In genomic region chr2:122168799-122169198, GRCh38 we compare ENCODE assay signal across 19 cellular contexts.
DNase-seq lines count a peak whose midpoint lies in the region; ATAC-seq and TF ChIP-seq lines count a peak whose summit lies in the region.
"Had no signal": no experiment of that assay in that cellular context is flagged by ENCODE, and none has a peak within 500 bp of the region (broad histone marks: within the 10 kb centered on the region; RNA-seq: fewer than 3 reads in every experiment).

No MANE protein-coding gene starts in this region.

- H3K4me1 ChIP-seq in Caco-2, result no peaks in the 10 kb centered on the region
- H3K4me1 ChIP-seq: upper lobe of left lung had no signal

- H3K4me3 ChIP-seq in Caco-2 (ENCODE audit: low read depth, low read length) (no peak overlapping the region), WERI-Rb-1 (ENCODE audit: low read depth, low read length) (no peak overlapping the region)
- H3K4me3 ChIP-seq: upper lobe of left lung had no signal

- no TSS peak for BruUV-seq in Caco-2 (replicated peaks; lab: Mats Ljungman, UMichigan)

- CTCF ChIA-PET in Caco-2 (lab: Charles Lee) (interaction anchor here (0.6 to 1.0 kb wide), 2 partner anchors 51 to 194 kb away, joined by 5 to 10 read pairs; no protein-coding TSS in a partner anchor), HEK293T (lab: Yijun Ruan, JAX) (no interaction called here)

- no peak for TF ChIP-seq CTCF in Caco-2 (IDR thresholded peaks at IDR 0.05; ENCODE audit: insufficient read depth in 1 of 2, low read depth in 1 of 2, low read length in 1 of 2, severe bottlenecking in 1 of 2, unreplicated experiment in 1 of 2)
- peak; percentile 13; the same call in 1 of the 3 replicates for TF ChIP-seq CTCF in GM12872 (IDR thresholded peaks at IDR 0.05; ENCODE audit: insufficient read depth, low read depth, low read length)
- TF ChIP-seq CTCF in WERI-Rb-1 (IDR thresholded peaks at IDR 0.05; ENCODE audit: low read depth, low read length), result peak; percentile 60
- no peak for TF ChIP-seq CTCF in osteocyte (IDR thresholded peaks at IDR 0.05)

- H3K27me3 ChIP-seq in Caco-2 (replicated peaks; ENCODE audit: control insufficient read depth, insufficient read depth, low read length), result peaks cover 1% of the 10 kb centered on the region; the same call in 1 of the 2 replicates
- no peaks in the 10 kb centered on the region for H3K27me3 ChIP-seq in WERI-Rb-1 (ENCODE audit: insufficient read depth, low read depth, severe bottlenecking)
- H3K27me3 ChIP-seq: upper lobe of left lung had no signal

- H3K36me3 ChIP-seq in Caco-2 (ENCODE audit: control insufficient read depth, insufficient read depth, low read length), result no peaks in the 10 kb centered on the region
- H3K36me3 ChIP-seq in WERI-Rb-1, result no peaks in the 10 kb centered on the region
- H3K36me3 ChIP-seq: upper lobe of left lung had no signal

- POLR2A ChIA-PET in Caco-2 (lab: Charles Lee), result no interaction called here
- POLR2A ChIA-PET in HEK293T (lab: Yijun Ruan, JAX), result no interaction called here

- intact Hi-C loops in Caco-2 (cut with micrococcal nuclease; ENCODE audit: unreplicated experiment), result loop anchor here (1.0 kb wide), 1 partner anchor 193 kb away; no protein-coding TSS in a partner anchor

- H3K27me3 Mint-ChIP-seq in Caco-2 (ENCODE audit: insufficient read depth, unreplicated experiment), result peaks cover 6% of the 10 kb centered on the region
- H3K27me3 Mint-ChIP-seq in osteocyte (ENCODE audit: unreplicated experiment), result no peaks in the 10 kb centered on the region
- H3K27me3 Mint-ChIP-seq: naive B cell, T-cell had no signal

- H3K9me3 ChIP-seq in Caco-2 (no peaks in the 10 kb centered on the region), WERI-Rb-1 (ENCODE audit: severe bottlenecking) (no peaks in the 10 kb centered on the region)
- H3K9me3 ChIP-seq: upper lobe of left lung had no signal

- H3K9me3 Mint-ChIP-seq in Caco-2 (ENCODE audit: unreplicated experiment), result no peaks in the 10 kb centered on the region
- no peaks in the 10 kb centered on the region for H3K9me3 Mint-ChIP-seq in osteocyte (ENCODE audit: unreplicated experiment)
- H3K9me3 Mint-ChIP-seq: T-cell had no signal

- H3K4me3 Mint-ChIP-seq in Caco-2 (ENCODE audit: unreplicated experiment) (no peak overlapping the region), osteocyte (ENCODE audit: unreplicated experiment) (no peak overlapping the region)
- H3K4me3 Mint-ChIP-seq: CD14-positive monocyte, naive B cell, T-cell had no signal

- DNase-seq in Caco-2, result peak; percentile 24 to 40
- peak; percentile 42 for DNase-seq in WERI-Rb-1
- peak; percentile 57 for DNase-seq in iPS-NIHi7 (ENCODE audit: extremely low spot score)
- DNase-seq in HEK293T (ENCODE audit: extremely low spot score), result no peak
- no peak for DNase-seq in caudate nucleus (lab: John Stamatoyannopoulos, UW)
- DNase-seq in osteocyte (ENCODE audit: extremely low spot score, unreplicated experiment), result no peak
- DNase-seq: activated CD4-positive, alpha-beta T cell treated with anti-CD3 and anti-CD28 coated beads for 1 hour; activated T-cell treated with anti-CD3 and anti-CD28 coated beads, Interleukin-2, amount 50 U/mL, for 1 hour; glutamatergic neuron; naive B cell; NCI-H1417; right cardiac atrium; T-cell had no signal

- ATAC-seq in HG02610 (IDR thresholded peaks at IDR 0.05; ENCODE audit: unreplicated experiment), result no peak
- ATAC-seq: left lobe of liver, Panc1, right cardiac atrium, T-cell had no signal

- no peak overlapping the region for H3K27ac ChIP-seq in WERI-Rb-1
- no peak overlapping the region for H3K27ac ChIP-seq in caudate nucleus (ENCODE audit: low read depth, low read length)
- H3K27ac ChIP-seq: upper lobe of left lung had no signal

- H3K4me1 Mint-ChIP-seq in Caco-2 (ENCODE audit: low read depth, unreplicated experiment) (no peaks in the 10 kb centered on the region), osteocyte (ENCODE audit: unreplicated experiment) (no peaks in the 10 kb centered on the region)
- H3K4me1 Mint-ChIP-seq: CD14-positive monocyte, naive B cell, T-cell had no signal

- no peaks in the 10 kb centered on the region for H3K36me3 Mint-ChIP-seq in Caco-2 (ENCODE audit: insufficient read depth, unreplicated experiment)
- H3K36me3 Mint-ChIP-seq in osteocyte (ENCODE audit: unreplicated experiment), result no peaks in the 10 kb centered on the region
- H3K36me3 Mint-ChIP-seq: CD14-positive monocyte, naive B cell, T-cell had no signal

- H3K27ac Mint-ChIP-seq in Caco-2 (ENCODE audit: unreplicated experiment) (no peak overlapping the region), osteocyte (ENCODE audit: unreplicated experiment) (no peak overlapping the region)
- H3K27ac Mint-ChIP-seq: CD14-positive monocyte, naive B cell, T-cell had no signal

TF ChIP-seq in HEK293T, 16 proteins besides CTCF, POLR2A, EP300 and RAD21:
- no peak for TF ChIP-seq LEF1 (IDR thresholded peaks at IDR 0.05; ENCODE audit: borderline replicate concordance)
- TF ChIP-seq ELF4 (IDR thresholded peaks at IDR 0.05), result no peak
- no peak for TF ChIP-seq PKNOX1 (IDR thresholded peaks at IDR 0.05)
- TF ChIP-seq FOXA1 (IDR thresholded peaks at IDR 0.05), result no peak
- no peak for TF ChIP-seq FOXK2 (IDR thresholded peaks at IDR 0.05)
- no peak for TF ChIP-seq FOXM1 (IDR thresholded peaks at IDR 0.05; ENCODE audit: borderline replicate concordance)
- TF ChIP-seq L3MBTL2 (conservative IDR thresholded peaks at IDR 0.05), result no peak

Comparison
In these comparisons a context has a peak if more than half of its experiments do, and no peak if none do; other contexts are left out.
1. DNase-seq: peak in Caco-2 (2 of 2), WERI-Rb-1 (single experiment) and iPS-NIHi7 (single experiment); none in HEK293T (single experiment), caudate nucleus (0 of 61) and osteocyte (single experiment).
2. CTCF ChIP-seq: peak in GM12872 (single experiment) and WERI-Rb-1 (single experiment); none in Caco-2 (0 of 2) and osteocyte (single experiment).